1 cellular context compared by ENCODE assay signal in the genomic region with DNA sequence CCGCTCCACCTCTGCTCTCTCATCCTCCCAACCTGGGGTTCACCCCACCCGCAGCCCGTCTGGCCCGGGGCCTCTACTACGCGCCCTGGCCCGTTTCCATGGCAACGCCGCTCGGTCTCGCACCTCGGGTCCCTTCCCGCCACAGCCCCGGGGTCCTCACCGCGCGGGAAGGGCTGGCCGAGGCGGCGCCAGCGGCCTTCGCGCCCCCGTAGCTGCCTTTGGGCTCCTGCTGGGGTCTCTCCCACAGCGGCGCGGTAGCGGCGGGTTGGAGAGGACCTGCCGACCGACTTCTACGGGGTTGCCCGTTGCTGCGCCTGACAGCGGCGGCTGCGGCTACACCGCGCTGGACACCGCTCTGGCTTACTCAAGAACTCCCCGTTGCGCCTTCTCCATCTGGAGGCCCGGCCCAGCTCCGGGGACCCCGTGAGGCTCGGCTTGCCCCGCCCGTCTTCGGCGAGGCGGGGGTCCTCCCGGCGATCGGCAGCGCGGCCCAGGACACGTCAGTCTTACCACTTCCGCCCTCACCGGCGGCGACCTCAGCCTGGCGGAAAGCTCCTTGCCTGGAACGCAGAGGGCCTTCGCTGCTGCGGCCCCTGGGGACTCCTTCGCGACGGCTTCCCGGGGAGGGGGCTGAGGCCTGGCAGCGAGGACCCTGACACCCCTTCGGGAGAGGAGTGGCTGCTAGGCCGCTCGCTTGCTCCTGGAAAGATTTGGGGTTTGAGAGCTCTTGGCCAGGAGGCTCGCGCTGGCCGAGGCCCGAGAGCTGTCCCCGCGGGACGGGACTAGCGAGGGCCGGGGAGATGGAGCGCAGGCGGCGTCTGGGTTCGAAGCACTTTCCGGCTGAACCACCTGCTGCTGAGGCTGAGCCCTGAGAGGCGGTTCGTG.
A peak's percentile ranks its signal among the peaks of the same experiment; 100 is the strongest.
TF ChIP-seq lines count a peak whose summit lies in the region.

Gene TM9SF1, minus strand, starts transcription at position 256 of the 885 bp plus-strand sequence. CDS start 422 bp downstream, outside the sequence.

TF ChIP-seq in HepG2, 621 proteins besides CTCF, POLR2A, EP300 and RAD21 (continued from another document and continues in another):
- TF ChIP-seq, protein P1, sequence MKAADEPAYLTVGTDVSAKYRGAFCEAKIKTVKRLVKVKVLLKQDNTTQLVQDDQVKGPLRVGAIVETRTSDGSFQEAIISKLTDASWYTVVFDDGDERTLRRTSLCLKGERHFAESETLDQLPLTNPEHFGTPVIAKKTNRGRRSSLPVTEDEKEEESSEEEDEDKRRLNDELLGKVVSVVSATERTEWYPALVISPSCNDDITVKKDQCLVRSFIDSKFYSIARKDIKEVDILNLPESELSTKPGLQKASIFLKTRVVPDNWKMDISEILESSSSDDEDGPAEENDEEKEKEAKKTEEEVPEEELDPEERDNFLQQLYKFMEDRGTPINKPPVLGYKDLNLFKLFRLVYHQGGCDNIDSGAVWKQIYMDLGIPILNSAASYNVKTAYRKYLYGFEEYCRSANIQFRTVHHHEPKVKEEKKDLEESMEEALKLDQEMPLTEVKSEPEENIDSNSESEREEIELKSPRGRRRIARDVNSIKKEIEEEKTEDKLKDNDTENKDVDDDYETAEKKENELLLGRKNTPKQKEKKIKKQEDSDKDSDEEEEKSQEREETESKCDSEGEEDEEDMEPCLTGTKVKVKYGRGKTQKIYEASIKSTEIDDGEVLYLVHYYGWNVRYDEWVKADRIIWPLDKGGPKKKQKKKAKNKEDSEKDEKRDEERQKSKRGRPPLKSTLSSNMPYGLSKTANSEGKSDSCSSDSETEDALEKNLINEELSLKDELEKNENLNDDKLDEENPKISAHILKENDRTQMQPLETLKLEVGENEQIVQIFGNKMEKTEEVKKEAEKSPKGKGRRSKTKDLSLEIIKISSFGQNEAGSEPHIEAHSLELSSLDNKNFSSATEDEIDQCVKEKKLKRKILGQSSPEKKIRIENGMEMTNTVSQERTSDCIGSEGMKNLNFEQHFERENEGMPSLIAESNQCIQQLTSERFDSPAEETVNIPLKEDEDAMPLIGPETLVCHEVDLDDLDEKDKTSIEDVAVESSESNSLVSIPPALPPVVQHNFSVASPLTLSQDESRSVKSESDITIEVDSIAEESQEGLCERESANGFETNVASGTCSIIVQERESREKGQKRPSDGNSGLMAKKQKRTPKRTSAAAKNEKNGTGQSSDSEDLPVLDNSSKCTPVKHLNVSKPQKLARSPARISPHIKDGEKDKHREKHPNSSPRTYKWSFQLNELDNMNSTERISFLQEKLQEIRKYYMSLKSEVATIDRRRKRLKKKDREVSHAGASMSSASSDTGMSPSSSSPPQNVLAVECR (CRISPR knock-in tag; IDR thresholded peaks at IDR 0.05; ENCODE audit: borderline replicate concordance): peak; percentile 100
- TF ChIP-seq ARID3A (IDR thresholded peaks at IDR 0.05; ENCODE audit: low read depth, low read length) (peak; percentile 9; the same call in 1 of the 2 replicates), HDAC1 (CRISPR knock-in tag; IDR thresholded peaks at IDR 0.05) (no peak), MLX (CRISPR knock-in tag; IDR thresholded peaks at IDR 0.05) (no peak; the same call in none of the 2 replicates), NFATC3 (CRISPR knock-in tag; IDR thresholded peaks at IDR 0.05) (peak; percentile 99), ZNF792 (CRISPR knock-in tag; IDR thresholded peaks at IDR 0.05) (peak; percentile 99), NFE2 (CRISPR knock-in tag; IDR thresholded peaks at IDR 0.05) (no peak; the same call in 1 of the 2 replicates), ZNF230 (CRISPR knock-in tag; IDR thresholded peaks at IDR 0.05) (peak; percentile 99), HMG20B (CRISPR knock-in tag; conservative IDR thresholded peaks at IDR 0.05) (peak; percentile 31; the same call in 1 of the 2 replicates), ZFP1 (CRISPR knock-in tag; IDR thresholded peaks at IDR 0.05) (peak; percentile 82; the same call in 1 of the 2 replicates), ZFP36 (IDR thresholded peaks at IDR 0.05; ENCODE audit: borderline replicate concordance, low read depth, low read length, partially characterized antibody) (no peak), FOXC1 (CRISPR knock-in tag; IDR thresholded peaks at IDR 0.05; ENCODE audit: borderline replicate concordance) (peak; percentile 95), ZNF841 (CRISPR knock-in tag; IDR thresholded peaks at IDR 0.05; ENCODE audit: borderline replicate concordance) (no peak), HMG20A (CRISPR knock-in tag; IDR thresholded peaks at IDR 0.05; ENCODE audit: borderline replicate concordance) (0 out of 2 replicates have a peak, but pooled peaks have one; percentile 32), ZNF782 (CRISPR knock-in tag; IDR thresholded peaks at IDR 0.05; ENCODE audit: borderline replicate concordance) (peak; percentile 99), HDAC6 (IDR thresholded peaks at IDR 0.05; ENCODE audit: low read depth, low read length) (no peak; the same call in none of the 2 replicates), SRF (IDR thresholded peaks at IDR 0.05; ENCODE audit: low read depth, low read length) (peak; percentile 66; the same call in 1 of the 2 replicates), ZFP41 (CRISPR knock-in tag; IDR thresholded peaks at IDR 0.05; ENCODE audit: borderline replicate concordance) (peak; percentile 99), ZNF557 (CRISPR knock-in tag; IDR thresholded peaks at IDR 0.05) (peak; percentile 36; the same call in 1 of the 2 replicates), U2AF1 (optimal IDR thresholded peaks at IDR 0.05; ENCODE audit: low read depth, low read length) (peak; percentile 97), ZBTB44 (CRISPR knock-in tag; IDR thresholded peaks at IDR 0.05) (peak; percentile 95), ZNF382 (CRISPR knock-in tag; IDR thresholded peaks at IDR 0.05; ENCODE audit: borderline replicate concordance) (no peak), TBX3 (IDR thresholded peaks at IDR 0.05; ENCODE audit: borderline replicate concordance) (peak; percentile 41), EZH2 (conservative IDR thresholded peaks at IDR 0.05; ENCODE audit: low read depth, low read length) (no peak), AGO2 (optimal IDR thresholded peaks at IDR 0.05; ENCODE audit: low read depth, low read length) (peak; percentile 98), TBP (CRISPR knock-in tag; IDR thresholded peaks at IDR 0.05) (peak; percentile 82; the same call in 1 of the 2 replicates), SP5 (CRISPR knock-in tag; IDR thresholded peaks at IDR 0.05; ENCODE audit: borderline replicate concordance, low read depth) (no peak; the same call in 1 of the 2 replicates), ZNF562 (CRISPR knock-in tag; IDR thresholded peaks at IDR 0.05; ENCODE audit: borderline replicate concordance) (no peak), ZNF878 (CRISPR knock-in tag; IDR thresholded peaks at IDR 0.05) (no peak), ZNF207 (IDR thresholded peaks at IDR 0.05; ENCODE audit: borderline replicate concordance) (no peak), ZNF292 (CRISPR knock-in tag; IDR thresholded peaks at IDR 0.05; ENCODE audit: borderline replicate concordance, low read depth) (peak; percentile 98), HNRNPLL (IDR thresholded peaks at IDR 0.05; ENCODE audit: low read depth, low read length, poor library complexity, severe bottlenecking) (peak; percentile 87), CHD2 (IDR thresholded peaks at IDR 0.05; ENCODE audit: low read depth, low read length) (peak; percentile 49; the same call in 1 of the 2 replicates), HOXA9 (CRISPR knock-in tag; IDR thresholded peaks at IDR 0.05; ENCODE audit: borderline replicate concordance) (no peak), ZNF276 (CRISPR knock-in tag; IDR thresholded peaks at IDR 0.05; ENCODE audit: low read depth) (peak; percentile 98), CBX5 (CRISPR knock-in tag; IDR thresholded peaks at IDR 0.05; ENCODE audit: borderline replicate concordance) (peak; percentile 86), PATZ1 (CRISPR knock-in tag; IDR thresholded peaks at IDR 0.05) (peak; percentile 95), SYNCRIP (IDR thresholded peaks at IDR 0.05; ENCODE audit: insufficient read depth, low read depth, low read length) (no peak), NFYB (CRISPR knock-in tag; IDR thresholded peaks at IDR 0.05) (peak; percentile 62), KLF15 (CRISPR knock-in tag; IDR thresholded peaks at IDR 0.05; ENCODE audit: borderline replicate concordance) (peak; percentile 95), TEAD3 (CRISPR knock-in tag; optimal IDR thresholded peaks at IDR 0.05; ENCODE audit: borderline replicate concordance) (peak; percentile 92), ZMYM4 (CRISPR knock-in tag; IDR thresholded peaks at IDR 0.05) (peak; percentile 91), ZNF225 (CRISPR knock-in tag; IDR thresholded peaks at IDR 0.05) (peak; percentile 94), ZNF678 (CRISPR knock-in tag; IDR thresholded peaks at IDR 0.05) (peak; percentile 99), ZNF816 (CRISPR knock-in tag; IDR thresholded peaks at IDR 0.05; ENCODE audit: borderline replicate concordance) (no peak), CC2D1A (CRISPR knock-in tag; IDR thresholded peaks at IDR 0.05) (no peak), NFIB (CRISPR knock-in tag; IDR thresholded peaks at IDR 0.05; ENCODE audit: borderline replicate concordance) (peak; percentile 92; the same call in 1 of the 2 replicates), ZNF709 (CRISPR knock-in tag; IDR thresholded peaks at IDR 0.05) (peak; percentile 99)
- TF ChIP-seq, protein P2, sequence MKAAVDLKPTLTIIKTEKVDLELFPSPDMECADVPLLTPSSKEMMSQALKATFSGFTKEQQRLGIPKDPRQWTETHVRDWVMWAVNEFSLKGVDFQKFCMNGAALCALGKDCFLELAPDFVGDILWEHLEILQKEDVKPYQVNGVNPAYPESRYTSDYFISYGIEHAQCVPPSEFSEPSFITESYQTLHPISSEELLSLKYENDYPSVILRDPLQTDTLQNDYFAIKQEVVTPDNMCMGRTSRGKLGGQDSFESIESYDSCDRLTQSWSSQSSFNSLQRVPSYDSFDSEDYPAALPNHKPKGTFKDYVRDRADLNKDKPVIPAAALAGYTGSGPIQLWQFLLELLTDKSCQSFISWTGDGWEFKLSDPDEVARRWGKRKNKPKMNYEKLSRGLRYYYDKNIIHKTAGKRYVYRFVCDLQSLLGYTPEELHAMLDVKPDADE (CRISPR knock-in tag; IDR thresholded peaks at IDR 0.05): peak; percentile 98
- TF ChIP-seq, protein P3, sequence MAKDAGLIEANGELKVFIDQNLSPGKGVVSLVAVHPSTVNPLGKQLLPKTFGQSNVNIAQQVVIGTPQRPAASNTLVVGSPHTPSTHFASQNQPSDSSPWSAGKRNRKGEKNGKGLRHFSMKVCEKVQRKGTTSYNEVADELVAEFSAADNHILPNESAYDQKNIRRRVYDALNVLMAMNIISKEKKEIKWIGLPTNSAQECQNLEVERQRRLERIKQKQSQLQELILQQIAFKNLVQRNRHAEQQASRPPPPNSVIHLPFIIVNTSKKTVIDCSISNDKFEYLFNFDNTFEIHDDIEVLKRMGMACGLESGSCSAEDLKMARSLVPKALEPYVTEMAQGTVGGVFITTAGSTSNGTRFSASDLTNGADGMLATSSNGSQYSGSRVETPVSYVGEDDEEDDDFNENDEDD (CRISPR knock-in tag; IDR thresholded peaks at IDR 0.05; ENCODE audit: borderline replicate concordance): peak; percentile 100
